In the genomic region with DNA sequence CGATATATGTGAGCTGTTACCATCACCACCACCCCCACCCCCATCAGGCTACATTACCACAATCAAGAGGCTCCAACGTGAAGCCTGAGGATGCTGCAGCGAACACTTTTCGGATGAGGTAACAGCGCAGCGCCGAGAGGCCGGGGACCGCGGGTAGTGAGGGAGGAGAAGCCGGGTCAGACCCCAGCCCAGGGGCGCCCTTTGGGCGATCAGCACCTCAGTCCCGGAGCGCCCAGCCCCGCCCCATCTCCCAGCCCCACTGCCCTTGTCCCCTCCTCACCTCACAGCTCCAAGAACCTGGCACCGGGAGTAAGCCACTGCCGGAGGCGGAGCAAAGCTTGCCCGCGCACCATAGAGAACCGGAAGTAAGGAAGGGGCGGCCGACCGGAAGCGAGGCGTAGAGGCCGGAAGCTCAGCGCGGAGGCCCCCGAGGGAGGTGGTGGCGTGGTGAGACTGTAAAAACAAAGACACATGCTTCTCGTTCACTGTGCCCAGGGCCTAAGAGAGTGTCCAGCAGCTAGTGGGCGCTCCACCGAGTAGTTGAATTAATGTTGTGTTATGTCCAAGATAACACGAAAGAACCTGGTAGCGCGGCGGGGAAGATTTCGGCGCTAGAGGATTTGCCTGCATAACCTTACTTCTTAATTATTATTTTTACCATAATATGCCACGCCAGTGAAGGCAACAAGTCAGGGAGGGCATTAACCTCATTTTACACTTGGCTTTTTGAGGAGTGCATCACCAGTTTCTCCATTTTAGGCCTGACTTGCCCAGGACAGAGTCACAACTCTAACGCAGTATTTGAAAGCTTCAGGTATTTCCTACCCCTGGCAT, we compare ENCODE assay signal across 8 cellular contexts. TPM values are rescaled to one million over a fixed set of nuclear protein-coding genes. Genes with fewer than 3 reads are reported as not detected.
DNase-seq lines count a peak whose midpoint lies in the region; ATAC-seq, FAIRE-seq and TF ChIP-seq lines count a peak whose summit lies in the region.

A gene (minus strand): TSS at position 367 of the 834 bp plus-strand sequence. CDS start 4,610 bp downstream, outside the sequence.

- peak within 1 kb of the TSS; percentile 12 for H3K18ac ChIP-seq in IMR-90 (ENCODE audit: low read depth, low read length)

- peak within 1 kb of the TSS; percentile 46; the same call in 1 of the 2 replicates for H2BK120ac ChIP-seq in IMR-90 (ENCODE audit: low read depth, low read length)

- intact Hi-C loops in IMR-90 (cut with micrococcal nuclease) (loop anchor here (1.0 to 5.0 kb wide), 2 partner anchors 74 to 536 kb away; no protein-coding TSS in a partner anchor), OCI-LY7 (cut with micrococcal nuclease; ENCODE audit: unreplicated experiment) (loop anchor here (10.0 kb wide), 1 partner anchor 61 kb away; no protein-coding TSS in a partner anchor), endothelial cell of umbilical vein (cut with micrococcal nuclease) (loop anchor here (1.0 to 2.0 kb wide), 3 partner anchors 27 to 69 kb away; a partner anchor contains a TSS)

- H3K27ac ChIP-seq in IMR-90 (ENCODE audit: insufficient read depth, low read length) (peak within 1 kb of the TSS; percentile 62), OCI-LY7 (ENCODE audit: low read depth, low read length, poor library complexity, severe bottlenecking) (peak within 1 kb of the TSS; percentile 46), endothelial cell of umbilical vein (ENCODE audit: insufficient read depth, low read depth, low read length) (peak within 1 kb of the TSS; percentile 67)

- peaks cover 6% of the 10 kb centered on the region; the same call in 1 of the 2 replicates for H3K79me2 ChIP-seq in OCI-LY7 (ENCODE audit: insufficient read depth, low read depth, low read length)
- H3K79me2 ChIP-seq in endothelial cell of umbilical vein (ENCODE audit: control insufficient read depth, insufficient read depth, low read length) = peaks cover 20% of the 10 kb centered on the region

- peak within 1 kb of the TSS; percentile 1; the same call in 1 of the 3 replicates for H2BK15ac ChIP-seq in IMR-90 (ENCODE audit: low read depth, low read length)

- H3K9me3 ChIP-seq in IMR-90 (ENCODE audit: control insufficient read depth, insufficient read depth, low read length) (no peaks in the 10 kb centered on the region), OCI-LY7 (ENCODE audit: low read length) (no peaks in the 10 kb centered on the region; the same call in 1 of the 2 replicates), endothelial cell of umbilical vein (replicated peaks; ENCODE audit: control insufficient read depth, insufficient read depth, low read length) (no peaks in the 10 kb centered on the region)

- dilution Hi-C loops in IMR-90 (cut with HindIII; ENCODE audit: low sequenced_read_pairs, unreplicated experiment) = no loop called here
- dilution Hi-C loops in endothelial cell of umbilical vein (cut with MboI; ENCODE audit: extremely low pct_ligation_motif_present, low sequenced_read_pairs) = no loop called here

- no peak within 1 kb of the TSS for H2BK20ac ChIP-seq in IMR-90 (ENCODE audit: low read depth, low read length)

- CTCF ChIA-PET in IMR-90 (lab: Yijun Ruan, JAX) (interaction anchor here (0.6 to 1.0 kb wide), 6 partner anchors 11 to 470 kb away, joined by 3 to 4 read pairs (median 3); no protein-coding TSS in a partner anchor), OCI-LY7 (lab: Charles Lee; ENCODE audit: unreplicated experiment) (interaction anchor here (0.6 to 0.7 kb wide), 2 partner anchors 17 to 42 kb away, joined by 3 read pairs; no protein-coding TSS in a partner anchor), endothelial cell of umbilical vein (lab: Charles Lee) (interaction anchor here (0.6 to 2.5 kb wide), 22 partner anchors 8 to 535 kb away, joined by 3 to 9 read pairs (median 3); no protein-coding TSS in a partner anchor)

- FAIRE-seq in endothelial cell of umbilical vein (lab: Jason Lieb, UNC) = peak; percentile 99

- POLR2A ChIA-PET in IMR-90 (lab: Charles Lee; ENCODE audit: unreplicated experiment) = interaction anchor here (0.7 kb wide), 1 partner anchor 49 kb away, joined by 3 read pairs; no protein-coding TSS in a partner anchor
- POLR2A ChIA-PET in OCI-LY7 (lab: Charles Lee) = interaction anchor here (0.6 to 1.9 kb wide), 7 partner anchors 10 to 50 kb away, joined by 3 to 8 read pairs (median 4); no protein-coding TSS in a partner anchor
- POLR2A ChIA-PET in endothelial cell of umbilical vein (lab: Charles Lee) = interaction anchor here (0.6 to 1.0 kb wide), 2 partner anchors 11 to 54 kb away, joined by 4 read pairs; no protein-coding TSS in a partner anchor

- H3K4me1 ChIP-seq in IMR-90 (ENCODE audit: control insufficient read depth, insufficient read depth, low read length) = no peaks in the 10 kb centered on the region; the same call in 1 of the 2 replicates
- peaks cover 6% of the 10 kb centered on the region for H3K4me1 ChIP-seq in OCI-LY7 (ENCODE audit: insufficient read depth, low read length, poor library complexity, severe bottlenecking)
- H3K4me1 ChIP-seq in endothelial cell of umbilical vein (ENCODE audit: control insufficient read depth, extremely low read depth, insufficient read depth, low read length) = peaks cover 8% of the 10 kb centered on the region

- peaks cover 19 to 34% of the 10 kb centered on the region in 2 experiments for H3K79me1 ChIP-seq in IMR-90 (ENCODE audit: low read depth in 1 of 2, low read length in 2 of 2)

- TF ChIP-seq CTCF in IMR-90 (conservative IDR thresholded peaks at IDR 0.05; ENCODE audit: low read depth, low read length) = peak; percentile 76
- peak; percentile 74 for TF ChIP-seq CTCF in OCI-LY7 (conservative IDR thresholded peaks at IDR 0.05; ENCODE audit: low read length)
- peak; percentile 77 to 81 for TF ChIP-seq CTCF in endothelial cell of umbilical vein (IDR thresholded peaks at IDR 0.05; ENCODE audit: extremely low read depth in 1 of 2, insufficient read depth in 1 of 2, low read depth in 1 of 2, low read length in 2 of 2)

- H2AFZ ChIP-seq in IMR-90 (replicated peaks; ENCODE audit: low read length, poor library complexity) (peak within 1 kb of the TSS; percentile 89), OCI-LY7 (ENCODE audit: low read length) (peak within 1 kb of the TSS; percentile 79), endothelial cell of umbilical vein (ENCODE audit: low read depth, low read length) (peak within 1 kb of the TSS; percentile 72)

- no peaks in the 10 kb centered on the region for H3K9me2 ChIP-seq in OCI-LY7 (ENCODE audit: insufficient read depth, low read length)

- H4K5ac ChIP-seq in IMR-90 (ENCODE audit: low read depth, low read length) = peak within 1 kb of the TSS; percentile 77

- H3K27me3 ChIP-seq in IMR-90 (ENCODE audit: control insufficient read depth, insufficient read depth, low read length) = no peaks in the 10 kb centered on the region
- no peaks in the 10 kb centered on the region for H3K27me3 ChIP-seq in endothelial cell of umbilical vein (ENCODE audit: control insufficient read depth in 2 of 2, insufficient read depth in 2 of 2, low read length in 2 of 2)

- H3K23ac ChIP-seq in IMR-90 (ENCODE audit: low read depth, low read length) = peak within 1 kb of the TSS; percentile 95

- H2AK5ac ChIP-seq in IMR-90 (ENCODE audit: low read depth, low read length) = peak within 1 kb of the TSS; percentile 67

- H3K56ac ChIP-seq in IMR-90 (ENCODE audit: extremely low read depth, insufficient read depth, low read length) = peak within 1 kb of the TSS; percentile 85

- peak; percentile 38; the same call in 1 of the 2 replicates for TF ChIP-seq RAD21 in IMR-90 (IDR thresholded peaks at IDR 0.05; ENCODE audit: low read length)

- no TSS peak for BruUV-seq in IMR-90 (replicated peaks; lab: Mats Ljungman, UMichigan)
- BruUV-seq in OCI-LY7 (replicated peaks; lab: Mats Ljungman, UMichigan) = TSS peak; percentile 100
- BruUV-seq in endothelial cell of umbilical vein (replicated peaks; lab: Mats Ljungman, UMichigan) = TSS peak; percentile 93

- H3K4ac ChIP-seq in IMR-90 (ENCODE audit: low read depth, low read length) = peak within 1 kb of the TSS; percentile 88

- ATAC-seq in GM21528 (IDR thresholded peaks at IDR 0.05; ENCODE audit: low FRiP score, unreplicated experiment) = peak; percentile 96
- ATAC-seq in IMR-90 (ENCODE audit: low read depth) = peak; percentile 97

- H2BK5ac ChIP-seq in IMR-90 (ENCODE audit: low read depth, low read length, poor library complexity, severe bottlenecking) = peak within 1 kb of the TSS; percentile 68

- DNase-seq in DMS153 (lab: John Stamatoyannopoulos, UW) (peak; percentile 94), IMR-90 (peak; percentile 94), OCI-LY7 (ENCODE audit: low spot score) (peak; percentile 93), activated T-cell treated with anti-CD3 and anti-CD28 coated beads for 1 hour (ENCODE audit: low read depth) (peak; percentile 80), endothelial cell of umbilical vein (ENCODE audit: low read depth, low spot score) (peak; percentile 97), middle frontal gyrus (ENCODE audit: extremely low spot score, low spot score) (peak; percentile 89)
- DNase-seq in stimulated activated CD8-positive, alpha-beta memory T cell treated with anti-CD3 and anti-CD28 coated beads, Interleukin-2, amount 100 ng/mL, for 48 hours (ENCODE audit: low read depth in 2 of 2) = peak; percentile 79 to 85

- H3K4me3 ChIP-seq in IMR-90 (ENCODE audit: insufficient read depth, low read depth, low read length) (peak within 1 kb of the TSS; percentile 88), OCI-LY7 (ENCODE audit: low read depth, low read length, poor library complexity, severe bottlenecking) (peak within 1 kb of the TSS; percentile 91), endothelial cell of umbilical vein (replicated peaks in 1 of 3; ENCODE audit: insufficient read depth in 1 of 3, low read depth in 1 of 3, low read length in 3 of 3) (peak within 1 kb of the TSS; percentile 43 to 91 (median 47))

- H3K36me3 ChIP-seq in IMR-90 (ENCODE audit: control insufficient read depth, insufficient read depth, low read length) = peaks cover 25% of the 10 kb centered on the region
- peaks cover 38% of the 10 kb centered on the region for H3K36me3 ChIP-seq in OCI-LY7 (ENCODE audit: insufficient read depth, low read length)
- H3K36me3 ChIP-seq in endothelial cell of umbilical vein (ENCODE audit: control insufficient read depth in 2 of 2, extremely low read depth in 1 of 2, insufficient read depth in 2 of 2, low read length in 2 of 2) = peaks cover 2 to 17% of the 10 kb centered on the region in 2 experiments

- WGBS in IMR-90 (ENCODE audit: extremely low coverage in 2 of 2, insufficient read length in 1 of 2), 2 experiments = 9% methylated on average over 1 of the region's 43 CpGs; no CpG with 5 or more reads in 1 of the 2 experiments

- peak; percentile 67; the same call in 1 of the 2 replicates for TF ChIP-seq POLR2A in IMR-90 (IDR thresholded peaks at IDR 0.05; ENCODE audit: low read depth, low read length)
- TF ChIP-seq POLR2A in endothelial cell of umbilical vein (IDR thresholded peaks at IDR 0.05; ENCODE audit: low read depth, low read length) = peak; percentile 84

- H3K9me1 ChIP-seq in IMR-90 (ENCODE audit: insufficient read depth, low read length) (peaks cover 4% of the 10 kb centered on the region; the same call in 1 of the 2 replicates), endothelial cell of umbilical vein (replicated peaks; ENCODE audit: control insufficient read depth, extremely low read depth, insufficient read depth, low read length) (no peaks in the 10 kb centered on the region)

- H4K8ac ChIP-seq in IMR-90 (ENCODE audit: low read depth in 2 of 2, low read length in 2 of 2) = peak within 1 kb of the TSS; percentile 69 to 97

- H4K91ac ChIP-seq in IMR-90 (ENCODE audit: insufficient read depth, low read depth, low read length) = peak within 1 kb of the TSS; percentile 83

- H2AK9ac ChIP-seq in IMR-90 (replicated peaks; ENCODE audit: low read depth, low read length, poor library complexity) = peak within 1 kb of the TSS; percentile 56

- H3K9ac ChIP-seq in IMR-90 (ENCODE audit: low read depth, low read length) (peak within 1 kb of the TSS; percentile 93), endothelial cell of umbilical vein (replicated peaks; ENCODE audit: extremely low read depth, insufficient read depth, low read length) (peak within 1 kb of the TSS; percentile 71)

- in situ Hi-C loops in IMR-90 (cut with MboI; ENCODE audit: low sequenced_read_pairs) = no loop called here

- H3K14ac ChIP-seq in IMR-90 (replicated peaks; ENCODE audit: low read depth, low read length) = peak within 1 kb of the TSS; percentile 91

- H3K4me2 ChIP-seq in IMR-90 (ENCODE audit: low read depth, low read length) (peak within 1 kb of the TSS; percentile 88), OCI-LY7 (ENCODE audit: low read length) (peak within 1 kb of the TSS; percentile 92), endothelial cell of umbilical vein (ENCODE audit: insufficient read depth, low read length) (peak within 1 kb of the TSS; percentile 77)

- H4K20me1 ChIP-seq in IMR-90 (ENCODE audit: insufficient read depth, low read length) = no peaks in the 10 kb centered on the region
- H4K20me1 ChIP-seq in OCI-LY7 (ENCODE audit: insufficient read depth, low read length) = no peaks in the 10 kb centered on the region
- no peaks in the 10 kb centered on the region for H4K20me1 ChIP-seq in endothelial cell of umbilical vein (replicated peaks; ENCODE audit: control insufficient read depth, extremely low read depth, insufficient read depth, low read length)

RNA-seq across cellular contexts. Expression of the gene that starts here (rescaled TPM):
- total RNA-seq in IMR-90 (2012; rRNA removed) (61.1 and 73.7 TPM in 2 replicates), OCI-LY7 (2022) (52.7 and 56.7 TPM in 2 replicates), endothelial cell of umbilical vein (73.8 and 82.9 TPM in 2 replicates)
- polyA plus RNA-seq in IMR-90 (2012; rRNA removed) (56.8 and 68.4 TPM in 2 replicates), endothelial cell of umbilical vein (35.0 and 37.8 TPM in 2 replicates)
- 32.1 and 46.9 TPM in 2 replicates for polyA plus RNA-seq in IMR-90 (2012; cell fraction: cytosol; rRNA removed)
- polyA plus RNA-seq in IMR-90 (2012; cell fraction: nucleus; rRNA removed; ENCODE audit: low replicate concordance) = 244 and 250 TPM in 2 replicates
- 35.9 and 38.5 TPM in 2 replicates for total RNA-seq in OCI-LY7 (2014; rRNA removed; shearing (Covaris generic))
- 45.1 and 48.8 TPM in 2 replicates for polyA plus RNA-seq in endothelial cell of umbilical vein (2011; cell fraction: cytosol; rRNA removed)
- 133 and 150 TPM in 2 replicates for polyA plus RNA-seq in endothelial cell of umbilical vein (2011; cell fraction: nucleus; rRNA removed)
- 48.2 and 56.8 TPM in 2 replicates for polyA plus RNA-seq in endothelial cell of umbilical vein (2012)
- polyA minus RNA-seq in endothelial cell of umbilical vein = 63.6 and 64.5 TPM in 2 replicates
- polyA minus RNA-seq in endothelial cell of umbilical vein (2011; cell fraction: cytosol; rRNA and poly(A)+ RNA removed) = 33.2 TPM
- polyA minus RNA-seq in endothelial cell of umbilical vein (2011; cell fraction: nucleus; rRNA and poly(A)+ RNA removed) = 33.6 and 44.1 TPM in 2 replicates

Comparison
In these comparisons a context has a peak if more than half of its experiments do, and no peak if none do; other contexts are left out.
1. Peak in every context shown above with its lines: DNase-seq, ATAC-seq, H3K4me3 ChIP-seq and H3K27ac ChIP-seq.